In the genomic region with DNA sequence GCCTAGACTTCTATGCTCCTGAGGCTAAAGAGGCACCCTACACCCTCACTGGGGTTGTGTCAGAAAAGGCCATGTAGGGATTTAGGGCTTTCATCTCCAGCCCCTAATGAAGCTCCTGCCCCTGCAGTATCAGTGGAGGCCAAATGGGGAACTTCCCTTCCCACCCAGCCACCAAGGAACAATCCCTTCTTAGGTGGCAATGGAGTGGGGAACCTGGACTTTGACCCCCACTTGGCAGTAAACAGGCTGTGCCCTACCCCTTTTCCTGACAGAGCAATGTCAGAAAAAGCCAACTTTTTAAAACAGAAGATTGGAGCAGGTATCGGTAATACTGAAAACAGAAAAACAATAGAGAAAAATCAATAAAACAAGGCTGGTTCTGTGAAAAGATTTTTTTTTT, we compare ENCODE assay signal across 14 cellular contexts. TPM values are rescaled to one million over a fixed set of nuclear protein-coding genes. Genes with fewer than 3 reads are reported as not detected.
DNase-seq lines count a peak whose midpoint lies in the region; TF ChIP-seq lines count a peak whose summit lies in the region.
"Had no signal": no experiment of that assay in that cellular context is flagged by ENCODE, and none has a peak within 500 bp of the region (broad histone marks: within the 10 kb centered on the region; RNA-seq: fewer than 3 reads in every experiment).

No MANE protein-coding gene starts in this region.

- H3K27ac ChIP-seq in colonic mucosa (no peak overlapping the region), transverse colon (peak overlapping the region in 3 of 4 donors; percentile 10 to 53 (median 16)), breast epithelium (no peak overlapping the region)
- H3K27ac ChIP-seq: C4-2B, GM23248 had no signal

- TF ChIP-seq CTCF in colonic mucosa (IDR thresholded peaks at IDR 0.05) (no peak), transverse colon (IDR thresholded peaks at IDR 0.05) (no peak), breast epithelium (IDR thresholded peaks at IDR 0.05) (no peak)

- intact Hi-C loops in colonic mucosa (cut with DNase I) (no loop called here), transverse colon (cut with DNase I; ENCODE audit: low total_unique reads) (no loop called here), breast epithelium (cut with DNase I; ENCODE audit: low total_unique reads) (no loop called here)

- DNase-seq in HuH-7 (ENCODE audit: low spot score) (peak; percentile 10), colonic mucosa (peak; percentile 66), mucosa of gallbladder (ENCODE audit: low spot score) (peak; percentile 56), transverse colon (peak; percentile 62), breast epithelium (ENCODE audit: low spot score in 2 of 2) (no peak), NCI-H2227 (lab: John Stamatoyannopoulos, UW; ENCODE audit: unreplicated experiment) (no peak), NCI-H1092 (lab: John Stamatoyannopoulos, UW) (no peak)
- DNase-seq: BE2C; CD4-positive, alpha-beta memory T cell; DMS79; GM23248; H9 had no signal

- H3K9me3 ChIP-seq in colonic mucosa (no peaks in the 10 kb centered on the region), transverse colon (no peaks in the 10 kb centered on the region), breast epithelium (no peaks in the 10 kb centered on the region)
- H3K9me3 ChIP-seq: BE2C had no signal

- H3K4me1 ChIP-seq in colonic mucosa (no peaks in the 10 kb centered on the region), transverse colon (peaks cover 0 to 36% (median 4%) of the 10 kb centered on the region in 4 donors), breast epithelium (no peaks in the 10 kb centered on the region)
- H3K4me1 ChIP-seq: BE2C had no signal

- H3K27me3 ChIP-seq in colonic mucosa (no peaks in the 10 kb centered on the region), transverse colon (no peaks in the 10 kb centered on the region), breast epithelium (no peaks in the 10 kb centered on the region)
- H3K27me3 ChIP-seq: BE2C had no signal

- no peaks in the 10 kb centered on the region for H3K36me3 ChIP-seq in colonic mucosa
- no peaks in the 10 kb centered on the region for H3K36me3 ChIP-seq in transverse colon
- no peaks in the 10 kb centered on the region for H3K36me3 ChIP-seq in breast epithelium
- H3K36me3 ChIP-seq: BE2C had no signal

- no peak for TF ChIP-seq POLR2A in transverse colon (IDR thresholded peaks at IDR 0.05)
- no peak for TF ChIP-seq POLR2A in breast epithelium (IDR thresholded peaks at IDR 0.05)

- in situ Hi-C loops in transverse colon (cut with MboI; ENCODE audit: low pct_ligation_motif_present in 1 of 4, low pct_unique_long_range_greater_than_20kb in 1 of 4, low sequenced_read_pairs in 3 of 4), result no loop called here

- H3K4me3 ChIP-seq in colonic mucosa, result no peak overlapping the region
- no peak overlapping the region for H3K4me3 ChIP-seq in transverse colon
- H3K4me3 ChIP-seq in breast epithelium, result no peak overlapping the region
- H3K4me3 ChIP-seq: GM12878, GM23248 had no signal

- no peak for TF ChIP-seq EP300 in transverse colon (IDR thresholded peaks at IDR 0.05; ENCODE audit: low read depth)

- 73 to 80% methylated on average over 1 of the region's 1 CpG for WGBS in transverse colon (ENCODE audit: low coverage in 1 of 2), 2 donors

- H3K9ac ChIP-seq in colonic mucosa (ENCODE audit: low read depth in 2 of 2, low read length in 2 of 2), result no peak overlapping the region
- H3K9ac ChIP-seq: GM23248 had no signal

RNA-seq across cellular contexts. Expression of a gene that starts 35.5 kb away (rescaled TPM):
- total RNA-seq in colonic mucosa (1 to 10 TPM; 4.9 to 8.0 TPM), mucosa of gallbladder (29.0 TPM), transverse colon (10 to 100 TPM in 3 of 4 donors, 1 to 10 TPM in 1; 2.8 to 20.2 (median 14.9) TPM), breast epithelium (10 to 100 TPM; 34.7 to 71.8 (median 64.2) TPM)

Comparison
In these comparisons a context has a peak if more than half of its experiments do, and no peak if none do; other contexts are left out.
1. DNase-seq: peak in HuH-7 (single experiment), colonic mucosa (single experiment), mucosa of gallbladder (single experiment) and transverse colon (single experiment); none in breast epithelium (0 of 2), NCI-H2227 (single experiment) and NCI-H1092 (single experiment).
2. H3K27ac ChIP-seq: peak in transverse colon (3 of 4); none in colonic mucosa (single experiment) and breast epithelium (0 of 2).